24 cellular contexts compared by ENCODE assay signal in the genomic region with DNA sequence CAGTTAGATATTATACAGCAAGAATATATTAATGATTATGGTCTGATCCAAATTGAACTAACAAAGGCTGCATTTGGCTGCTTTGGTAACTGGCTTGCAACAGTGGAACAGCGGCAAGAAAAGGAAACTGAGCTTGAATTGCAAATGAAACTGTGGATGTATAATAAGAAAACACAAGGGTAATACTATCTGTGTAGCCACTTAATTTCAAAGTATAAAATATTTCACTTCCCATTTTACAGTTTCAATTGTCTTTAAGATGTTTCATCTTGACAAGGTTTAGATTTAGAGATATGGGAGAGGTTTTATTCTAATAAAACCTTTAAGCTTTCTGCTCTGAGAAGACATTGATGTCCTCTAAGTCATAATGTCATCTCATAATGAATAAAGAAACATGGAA. TPM values are rescaled to one million over a fixed set of nuclear protein-coding genes. Genes with fewer than 3 reads are reported as not detected.
A peak's percentile ranks its signal among the peaks of the same experiment; 100 is the strongest.
DNase-seq lines count a peak whose midpoint lies in the region; ATAC-seq and TF ChIP-seq lines count a peak whose summit lies in the region.
"Had no signal": no experiment of that assay in that cellular context is flagged by ENCODE, and none has a peak within 500 bp of the region (broad histone marks: within the 10 kb centered on the region; RNA-seq: fewer than 3 reads in every experiment).

No MANE protein-coding gene starts in this region.

- H3K4me2 ChIP-seq in mesenchymal stem cell (ENCODE audit: low read length, poor library complexity, severe bottlenecking), result no peak overlapping the region
- H3K4me2 ChIP-seq in MM.1S (ENCODE audit: low read depth, low read length), result no peak overlapping the region
- H3K4me2 ChIP-seq: SK-N-SH had no signal

- H3K4me3 Mint-ChIP-seq in Calu3 (ENCODE audit: low read depth, unreplicated experiment), result no peak overlapping the region
- H3K4me3 Mint-ChIP-seq in activated naive CD8-positive, alpha-beta T cell treated with anti-CD3 and anti-CD28 coated beads, Interleukin-2, amount 50 U/mL, for 24 hours, result no peak overlapping the region
- H3K4me3 Mint-ChIP-seq: CD8-positive, alpha-beta memory T cell; H9; natural killer cell treated with Interleukin-12 subunit alpha and Interleukin-12 subunit beta and Interleukin-15 and Interleukin-18, amount 100 ng/mL, for 72 hours had no signal

- no peak overlapping the region for H3K14ac ChIP-seq in mesenchymal stem cell (ENCODE audit: low read length in 2 of 2)

- no peaks in the 10 kb centered on the region for H3K9me3 Mint-ChIP-seq in Calu3 (ENCODE audit: low read depth, unreplicated experiment)
- no peaks in the 10 kb centered on the region for H3K9me3 Mint-ChIP-seq in activated naive CD8-positive, alpha-beta T cell treated with anti-CD3 and anti-CD28 coated beads, Interleukin-2, amount 50 U/mL, for 24 hours
- H3K9me3 Mint-ChIP-seq: CD8-positive, alpha-beta memory T cell; H9; natural killer cell treated with Interleukin-12 subunit alpha and Interleukin-12 subunit beta and Interleukin-15 and Interleukin-18, amount 100 ng/mL, for 72 hours had no signal

- H3K4me1 Mint-ChIP-seq in Calu3 (ENCODE audit: low read depth, unreplicated experiment), result no peaks in the 10 kb centered on the region
- H3K4me1 Mint-ChIP-seq in activated naive CD8-positive, alpha-beta T cell treated with anti-CD3 and anti-CD28 coated beads, Interleukin-2, amount 50 U/mL, for 24 hours, result peaks cover 4% of the 10 kb centered on the region
- H3K4me1 Mint-ChIP-seq: CD8-positive, alpha-beta memory T cell; H9 had no signal

- CTCF ChIA-PET in Calu3 (lab: Charles Lee), result no interaction called here

- peak; percentile 43 for ATAC-seq in GM21360 (IDR thresholded peaks at IDR 0.05; ENCODE audit: unreplicated experiment)
- peak; percentile 51 for ATAC-seq in HG03064 (IDR thresholded peaks at IDR 0.05; ENCODE audit: low read depth, unreplicated experiment)
- no peak for ATAC-seq in activated naive CD8-positive, alpha-beta T cell treated with anti-CD3 and anti-CD28 coated beads, Interleukin-2, amount 50 U/mL, for 24 hours
- ATAC-seq: gastroesophageal sphincter; left lung; natural killer cell treated with Interleukin-12 subunit alpha and Interleukin-12 subunit beta and Interleukin-15 and Interleukin-18, amount 100 ng/mL, for 72 hours had no signal

- no peaks in the 10 kb centered on the region for H3K9me2 ChIP-seq in MM.1S (replicated peaks; ENCODE audit: insufficient read depth, low read length)
- H3K9me2 ChIP-seq: SK-N-SH had no signal

- H3K36me3 ChIP-seq in mesenchymal stem cell (ENCODE audit: control insufficient read depth in 1 of 2, insufficient read depth in 2 of 2, low read depth in 1 of 2, low read length in 2 of 2) (peaks cover 10 to 99% of the 10 kb centered on the region in 2 experiments), MM.1S (replicated peaks; ENCODE audit: insufficient read depth, low read length) (peaks cover 19% of the 10 kb centered on the region)

- H3K4me1 ChIP-seq in mesenchymal stem cell (ENCODE audit: control insufficient read depth, insufficient read depth, low read depth, low read length) (no peaks in the 10 kb centered on the region), MM.1S (ENCODE audit: low read length) (peaks cover 3% of the 10 kb centered on the region; the same call in 1 of the 2 replicates)
- H3K4me1 ChIP-seq: left lung, upper lobe of left lung had no signal

- H3K4ac ChIP-seq in mesenchymal stem cell (ENCODE audit: low read depth in 1 of 2, low read length in 2 of 2), result no peak overlapping the region

- no peak overlapping the region for H2BK12ac ChIP-seq in mesenchymal stem cell (ENCODE audit: low read length in 2 of 2)

- no peak overlapping the region for H2AK5ac ChIP-seq in mesenchymal stem cell (ENCODE audit: low read length, severe bottlenecking)

- no peak overlapping the region for H3K18ac ChIP-seq in mesenchymal stem cell (ENCODE audit: low read depth in 1 of 2, low read length in 2 of 2)

- H4K91ac ChIP-seq in mesenchymal stem cell (ENCODE audit: low read length), result no peak overlapping the region

- H3K9ac ChIP-seq in mesenchymal stem cell (ENCODE audit: low read length) (no peak overlapping the region), MM.1S (ENCODE audit: low read length) (no peak overlapping the region)
- H3K9ac ChIP-seq: SK-N-SH had no signal

- no peak overlapping the region for H2BK5ac ChIP-seq in mesenchymal stem cell (ENCODE audit: low read depth, low read length, poor library complexity, severe bottlenecking)

- H3K4me3 ChIP-seq in mesenchymal stem cell (ENCODE audit: insufficient read depth in 1 of 2, low read depth in 1 of 2, low read length in 2 of 2) (no peak overlapping the region), MM.1S (ENCODE audit: low read length) (no peak overlapping the region)
- H3K4me3 ChIP-seq: gastroesophageal sphincter, left lung, skin epidermis, upper lobe of left lung had no signal

- H3K9me3 ChIP-seq in mesenchymal stem cell (ENCODE audit: control insufficient read depth, low read length), result no peaks in the 10 kb centered on the region
- no peaks in the 10 kb centered on the region for H3K9me3 ChIP-seq in MM.1S (replicated peaks; ENCODE audit: insufficient read depth, low read length)
- H3K9me3 ChIP-seq: gastroesophageal sphincter, left lung, SK-N-SH, upper lobe of left lung had no signal

- H3K27ac ChIP-seq in mesenchymal stem cell (ENCODE audit: low read length, poor library complexity, severe bottlenecking) (no peak overlapping the region), MM.1S (ENCODE audit: low read length) (no peak overlapping the region)
- H3K27ac ChIP-seq: gastroesophageal sphincter, left lung, skin epidermis, upper lobe of left lung had no signal

- intact Hi-C loops in Calu3 (cut with micrococcal nuclease; ENCODE audit: unreplicated experiment), result loop anchor here (5.0 kb wide), 2 partner anchors 57 to 112 kb away; no protein-coding TSS in a partner anchor

- peaks cover 53% of the 10 kb centered on the region for H3K36me3 Mint-ChIP-seq in Calu3 (ENCODE audit: insufficient read depth, unreplicated experiment)
- H3K36me3 Mint-ChIP-seq in activated naive CD8-positive, alpha-beta T cell treated with anti-CD3 and anti-CD28 coated beads, Interleukin-2, amount 50 U/mL, for 24 hours (ENCODE audit: low read depth), result peaks cover 78% of the 10 kb centered on the region

- H3K79me1 ChIP-seq in mesenchymal stem cell (replicated peaks; ENCODE audit: low read length, poor library complexity, severe bottlenecking), result peaks cover 10% of the 10 kb centered on the region

- H3F3A ChIP-seq in MM.1S (ENCODE audit: insufficient read depth, low read length), result no peaks in the 10 kb centered on the region

- no peak overlapping the region for H2AFZ ChIP-seq in mesenchymal stem cell (ENCODE audit: low read depth, low read length)
- no peak overlapping the region for H2AFZ ChIP-seq in MM.1S (ENCODE audit: low read length)

- H3K27me3 Mint-ChIP-seq in Calu3 (ENCODE audit: unreplicated experiment), result no peaks in the 10 kb centered on the region
- no peaks in the 10 kb centered on the region for H3K27me3 Mint-ChIP-seq in activated naive CD8-positive, alpha-beta T cell treated with anti-CD3 and anti-CD28 coated beads, Interleukin-2, amount 50 U/mL, for 24 hours
- H3K27me3 Mint-ChIP-seq: CD8-positive, alpha-beta memory T cell; natural killer cell treated with Interleukin-12 subunit alpha and Interleukin-12 subunit beta and Interleukin-15 and Interleukin-18, amount 100 ng/mL, for 72 hours had no signal

- H3K27ac Mint-ChIP-seq in Calu3 (ENCODE audit: unreplicated experiment), result no peak overlapping the region
- peak overlapping the region; percentile 56 for H3K27ac Mint-ChIP-seq in activated naive CD8-positive, alpha-beta T cell treated with anti-CD3 and anti-CD28 coated beads, Interleukin-2, amount 50 U/mL, for 24 hours
- H3K27ac Mint-ChIP-seq: H9; natural killer cell treated with Interleukin-12 subunit alpha and Interleukin-12 subunit beta and Interleukin-15 and Interleukin-18, amount 100 ng/mL, for 72 hours had no signal

- no peak overlapping the region for H4K8ac ChIP-seq in mesenchymal stem cell (ENCODE audit: low read length)

- DNase-seq in Calu3 (no peak), activated gamma-delta T cell (lab: John Stamatoyannopoulos, UW) (no peak), CD1c-positive myeloid dendritic cell (ENCODE audit: extremely low spot score) (no peak), mesenchymal stem cell (no peak), MM.1S (no peak)
- no peak for DNase-seq in activated naive CD8-positive, alpha-beta T cell treated with anti-CD3 and anti-CD28 coated beads, Interleukin-2, amount 50 U/mL, for 24 hours
- DNase-seq: activated CD4-positive, alpha-beta T cell treated with anti-CD3 and anti-CD28 coated beads for 4 hours; activated naive CD4-positive, alpha-beta T cell treated with anti-CD3 and anti-CD28 coated beads, Interleukin-2, amount 50 U/mL, for 16 hours; AML-193; aorta; CD8-positive, alpha-beta memory T cell; H9; Kasumi-1; left lung; NCI-H187; NCI-H2227 treated with DMSO at 0.1 percent for 48 hours; NCI-H69; SK-N-SH; upper lobe of left lung had no signal

- no peak for TF ChIP-seq CTCF in Calu3 (IDR thresholded peaks at IDR 0.05; ENCODE audit: unreplicated experiment)
- no peak for TF ChIP-seq CTCF in MM.1S (IDR thresholded peaks at IDR 0.05; ENCODE audit: low read length)

- TSS peak; percentile 2 for BruUV-seq in Calu3 (replicated peaks; lab: Mats Ljungman, UMichigan)

- H3K27me3 ChIP-seq in mesenchymal stem cell (ENCODE audit: control insufficient read depth in 1 of 2, insufficient read depth in 1 of 2, low read length in 2 of 2) (no peaks in the 10 kb centered on the region), MM.1S (replicated peaks; ENCODE audit: insufficient read depth, low read length) (no peaks in the 10 kb centered on the region)
- H3K27me3 ChIP-seq: gastroesophageal sphincter, left lung, upper lobe of left lung had no signal

- no peaks in the 10 kb centered on the region for H4K20me1 ChIP-seq in MM.1S (ENCODE audit: insufficient read depth, low read length)

- 100% methylated on average over 1 of the region's 1 CpG for WGBS in mesenchymal stem cell

- H3K23ac ChIP-seq in mesenchymal stem cell (ENCODE audit: low read length in 2 of 2), result no peak overlapping the region

- H2BK15ac ChIP-seq in mesenchymal stem cell (ENCODE audit: low read depth, poor library complexity, severe bottlenecking), result no peak overlapping the region

- no peak overlapping the region for H2BK120ac ChIP-seq in mesenchymal stem cell (ENCODE audit: low read depth, low read length)

- H3K79me2 ChIP-seq in MM.1S (ENCODE audit: low read length), result no peaks in the 10 kb centered on the region

RNA-seq across cellular contexts. Expression of a gene that starts 23.8 kb away (rescaled TPM):
- total RNA-seq in Calu3 (2022), result 53.8 and 57.7 TPM in 2 replicates
- polyA plus RNA-seq in mesenchymal stem cell (2013, experiment 1 of 2), result 27.2 TPM
- 27.3 TPM for polyA plus RNA-seq in mesenchymal stem cell (2013, experiment 2 of 2)
